Comparison of ENCODE assay signal across 24 cellular contexts in genomic region chr5:87576867-87577266, GRCh38.
"Had no signal": no experiment of that assay in that cellular context is flagged by ENCODE, and none has a peak within 500 bp of the region (broad histone marks: within the 10 kb centered on the region; RNA-seq: fewer than 3 reads in every experiment).

No MANE protein-coding gene starts in this region.

- H2AFZ ChIP-seq: hepatocyte had no signal

- H3K27me3 Mint-ChIP-seq: progenitor cell of endocrine pancreas; stimulated activated naive B cell treated with anti-CD40 and anti-IgM and Interleukin-4, amounts not matched to agents 10 μg/mL and 1 μg/mL and 100 μg/mL, for 72 hours had no signal

- H3K36me3 Mint-ChIP-seq: naive thymus-derived CD4-positive, alpha-beta T cell; natural killer cell treated with Interleukin-12 subunit alpha and Interleukin-12 subunit beta and Interleukin-15 and Interleukin-18, amount 100 ng/mL, for 72 hours; stimulated activated naive B cell treated with anti-CD40 and anti-IgM and Interleukin-4, amounts not matched to agents 10 μg/mL and 1 μg/mL and 100 μg/mL, for 72 hours had no signal

- H3K4me3 ChIP-seq: hepatocyte, left ventricle myocardium inferior, lung, mucosa of descending colon, ovary, right atrium auricular region, skin epidermis, stomach, testis, tibial artery, upper lobe of right lung had no signal

- H3K4me1 Mint-ChIP-seq: naive thymus-derived CD4-positive, alpha-beta T cell; stimulated activated naive B cell treated with anti-CD40 and anti-IgM and Interleukin-4, amounts not matched to agents 10 μg/mL and 1 μg/mL and 100 μg/mL, for 72 hours had no signal

- H3K9me3 ChIP-seq: left ventricle myocardium inferior, mucosa of descending colon, ovary, right atrium auricular region, stomach, testis, tibial artery, upper lobe of right lung had no signal

- H3K36me3 ChIP-seq: left ventricle myocardium inferior, ovary, right atrium auricular region, stomach, tibial artery, upper lobe of right lung had no signal

- H3K27ac ChIP-seq: hepatocyte, left ventricle myocardium inferior, ovary, right atrium auricular region, skin epidermis, stomach, testis, tibial artery, upper lobe of right lung had no signal

- H3K4me3 Mint-ChIP-seq: naive thymus-derived CD4-positive, alpha-beta T cell; natural killer cell treated with Interleukin-12 subunit alpha and Interleukin-12 subunit beta and Interleukin-15 and Interleukin-18, amount 100 ng/mL, for 72 hours; stimulated activated naive B cell treated with anti-CD40 and anti-IgM and Interleukin-4, amounts not matched to agents 10 μg/mL and 1 μg/mL and 100 μg/mL, for 72 hours had no signal

- H3K27me3 ChIP-seq: hepatocyte, ovary, right atrium auricular region, stomach, testis, tibial artery, upper lobe of right lung had no signal

- H3K79me2 ChIP-seq: hepatocyte had no signal

- ATAC-seq: mucosa of descending colon; naive thymus-derived CD4-positive, alpha-beta T cell; natural killer cell treated with Interleukin-12 subunit alpha and Interleukin-12 subunit beta and Interleukin-15 and Interleukin-18, amount 100 ng/mL, for 72 hours; sciatic nerve; stimulated activated naive B cell treated with anti-CD40 and anti-IgM and Interleukin-4, amounts not matched to agents 10 μg/mL and 1 μg/mL and 100 μg/mL, for 72 hours; stimulated activated naive CD8-positive, alpha-beta T cell treated with anti-CD3 and anti-CD28 coated beads, Interleukin-15, Interleukin-2, amounts not matched to agents 100 U/mL and 50 U/mL, for 24 hours; upper lobe of right lung had no signal

- H3K9me3 Mint-ChIP-seq: naive thymus-derived CD4-positive, alpha-beta T cell had no signal

- H3K27ac Mint-ChIP-seq: naive thymus-derived CD4-positive, alpha-beta T cell; natural killer cell treated with Interleukin-12 subunit alpha and Interleukin-12 subunit beta and Interleukin-15 and Interleukin-18, amount 100 ng/mL, for 72 hours; progenitor cell of endocrine pancreas; stimulated activated naive B cell treated with anti-CD40 and anti-IgM and Interleukin-4, amounts not matched to agents 10 μg/mL and 1 μg/mL and 100 μg/mL, for 72 hours had no signal

- H3K4me1 ChIP-seq: left ventricle myocardium inferior, right atrium auricular region, stomach, testis, tibial artery, upper lobe of right lung had no signal

- FAIRE-seq: urothelium cell line had no signal

- DNase-seq: islet precursor cell; left ventricle myocardium inferior; midbrain; mucosa of descending colon; naive thymus-derived CD4-positive, alpha-beta T cell; ovary; stimulated activated CD4-positive, alpha-beta T cell treated with anti-CD3 and anti-CD28 coated beads, Interleukin-12 subunit alpha, Interleukin-12 subunit beta, amount 100 ng/mL, for 4 hours; stimulated activated CD4-positive, alpha-beta T cell treated with anti-CD3 and anti-CD28 coated beads, Interleukin-15, amount 100 ng/mL, for 24 hours; stimulated activated CD4-positive, alpha-beta T cell treated with anti-CD3 and anti-CD28 coated beads, Interleukin-2, amount 100 ng/mL, for 24 hours; stimulated activated CD4-positive, alpha-beta T cell treated with anti-CD3 and anti-CD28 coated beads, Interleukin-4, amount 100 ng/mL, for 1 hour; stimulated activated naive B cell treated with anti-CD40 and anti-IgM and Interleukin-4, amounts not matched to agents 10 μg/mL and 1 μg/mL and 100 μg/mL, for 72 hours; stimulated activated naive CD8-positive, alpha-beta T cell treated with anti-CD3 and anti-CD28 coated beads, Interleukin-15, Interleukin-2, amounts not matched to agents 100 U/mL and 50 U/mL, for 24 hours; stomach; testis; tibial artery; upper lobe of right lung had no signal

- H3K4me2 ChIP-seq: hepatocyte had no signal
